ENCODE assay signal across 23 cellular contexts in the genomic region with DNA sequence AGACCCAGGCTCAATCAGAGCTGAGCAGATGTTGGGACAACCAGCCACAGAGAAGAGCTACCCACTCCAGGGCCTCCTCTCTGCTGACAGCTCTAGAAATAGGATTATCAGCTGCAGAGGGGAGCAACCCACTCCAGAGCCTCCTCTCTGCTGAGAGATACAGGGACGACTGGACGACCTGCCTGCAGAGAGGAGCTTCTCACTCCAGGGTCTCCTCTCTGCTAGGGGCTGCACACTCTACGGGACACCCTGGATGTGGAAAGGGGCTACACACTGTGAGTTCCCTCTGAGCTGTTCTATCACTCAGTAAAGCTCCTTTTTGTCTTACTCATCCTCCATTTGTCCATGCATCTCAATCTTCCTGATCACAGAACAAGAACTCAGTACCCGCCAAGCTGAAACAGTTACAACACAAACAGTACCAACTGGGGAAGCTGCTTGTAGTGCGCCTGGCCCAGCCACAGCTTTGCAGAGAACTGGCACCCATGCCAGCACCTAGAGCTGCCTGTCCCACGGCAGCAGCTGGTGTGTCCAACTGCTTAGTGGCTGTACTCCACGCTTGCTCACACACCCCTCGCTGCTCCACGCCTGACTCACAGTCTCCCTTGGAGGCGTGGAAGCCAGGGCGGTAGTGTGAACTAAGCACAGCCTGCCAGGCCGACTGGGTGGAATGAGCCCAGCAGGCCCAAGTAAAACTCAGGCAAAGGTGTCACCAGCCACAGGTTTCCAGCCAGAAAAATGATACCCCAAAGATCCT. TPM values are rescaled to one million over a fixed set of nuclear protein-coding genes. Genes with fewer than 3 reads are reported as not detected.
A peak's percentile ranks its signal among the peaks of the same experiment; 100 is the strongest.
DNase-seq lines count a peak whose midpoint lies in the region; ATAC-seq lines count a peak whose summit lies in the region.
"Had no signal": no experiment of that assay in that cellular context is flagged by ENCODE, and none has a peak within 500 bp of the region (broad histone marks: within the 10 kb centered on the region; RNA-seq: fewer than 3 reads in every experiment).

No MANE protein-coding gene starts in this region.

- DNase-seq in DMS53 (lab: John Stamatoyannopoulos, UW) (peak; percentile 13), DMS53 treated with DMSO at 0.1 percent for 48 hours (lab: John Stamatoyannopoulos, UW; ENCODE audit: unreplicated experiment) (no peak), anterior cingulate cortex (lab: John Stamatoyannopoulos, UW) (peak in 48 of 58 donors; percentile 1 to 86 (median 34)), myocyte (ENCODE audit: low read depth) (peak; percentile 61), superior temporal gyrus (ENCODE audit: extremely low spot score) (peak; percentile 55), left lobe of liver (ENCODE audit: low spot score) (no peak), foreskin melanocyte (no peak)
- DNase-seq: activated CD4-positive, alpha-beta T cell treated with anti-CD3 and anti-CD28 coated beads for 48 hours; activated gamma-delta T cell; activated naive CD8-positive, alpha-beta T cell treated with anti-CD3 and anti-CD28 coated beads for 36 hours; Calu3; cortex of kidney; effector memory CD8-positive, alpha-beta T cell; GM23248; NCI-H1048; NCI-H1694; NCI-H510A; spleen; stimulated activated CD4-positive, alpha-beta T cell treated with anti-CD3 and anti-CD28 coated beads, Interleukin-2, amount 100 ng/mL, for 24 hours; T-cell; transverse colon had no signal

- ATAC-seq in left lobe of liver (no peak), HG03095 (IDR thresholded peaks at IDR 0.05; ENCODE audit: unreplicated experiment) (no peak)
- ATAC-seq: effector memory CD8-positive, alpha-beta T cell; pancreas; T-cell had no signal

RNA-seq across cellular contexts. Expression of a gene that starts 56.8 kb away (rescaled TPM):
- total RNA-seq in myocyte (1.8 TPM in 2 replicates), left lobe of liver (3.3 TPM)
- polyA plus RNA-seq in myocyte (2012): 4.0 TPM

Comparison
In these comparisons a context has a peak if more than half of its experiments do, and no peak if none do; other contexts are left out.
1. DNase-seq: peak in DMS53 (single experiment), anterior cingulate cortex (48 of 58), myocyte (single experiment) and superior temporal gyrus (single experiment); none in DMS53 treated with DMSO at 0.1 percent for 48 hours (single experiment), left lobe of liver (single experiment) and foreskin melanocyte (single experiment).